In the genomic region with DNA sequence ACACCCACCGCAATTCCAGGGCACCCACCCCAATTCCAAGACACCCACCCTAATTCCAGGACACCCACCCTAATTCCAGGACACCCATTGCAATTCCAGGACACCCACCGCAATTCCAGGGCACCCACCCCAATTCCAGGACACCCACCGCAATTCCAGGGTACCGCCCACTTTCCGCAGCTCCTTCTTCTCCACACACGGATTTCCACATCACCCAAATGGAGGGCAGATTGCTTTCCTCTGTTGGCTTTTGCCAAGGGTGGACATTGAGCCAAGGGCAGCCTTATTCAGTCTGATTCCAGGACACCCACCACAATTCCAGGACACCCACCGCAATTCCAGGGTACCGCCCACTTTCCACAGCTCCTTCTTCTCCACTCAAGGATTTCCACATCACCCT, we compare ENCODE assay signal across 2 cellular contexts. TPM values are rescaled to one million over a fixed set of nuclear protein-coding genes. Genes with fewer than 3 reads are reported as not detected.
"Had no signal": no experiment of that assay in that cellular context is flagged by ENCODE, and none has a peak within 500 bp of the region (broad histone marks: within the 10 kb centered on the region; RNA-seq: fewer than 3 reads in every experiment).

No MANE protein-coding gene starts in this region.

RNA-seq across cellular contexts. Expression of a gene that starts 25.6 kb away (rescaled TPM):
- total RNA-seq: G401 had no signal
- polyA plus RNA-seq: GM12878 had no signal

RNA-seq across cellular contexts. Expression of a gene that starts 56.6 kb away (rescaled TPM):
- total RNA-seq: G401 had no signal
- polyA plus RNA-seq: GM12878 had no signal
